8 cellular contexts compared by ENCODE assay signal in the genomic region with DNA sequence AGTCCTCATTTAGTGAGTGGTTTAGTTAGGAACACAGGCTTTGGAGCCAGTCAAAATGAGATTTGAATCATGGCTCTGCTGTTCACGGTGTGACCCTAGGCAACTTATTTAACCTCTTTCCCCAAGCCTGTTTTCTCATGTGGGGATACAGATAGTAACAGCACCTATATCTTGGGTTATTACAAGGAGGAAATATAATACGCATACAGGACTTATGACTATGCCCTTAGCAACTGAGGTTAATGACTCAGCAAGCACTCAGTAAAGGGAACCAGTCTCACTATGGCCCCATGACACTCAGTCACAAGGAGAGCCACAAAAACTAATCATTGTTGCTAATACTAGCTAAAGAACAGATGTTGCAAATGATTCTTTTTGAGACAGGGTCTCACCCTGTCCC. TPM values are rescaled to one million over a fixed set of nuclear protein-coding genes. Genes with fewer than 3 reads are reported as not detected.
DNase-seq lines count a peak whose midpoint lies in the region; ATAC-seq and TF ChIP-seq lines count a peak whose summit lies in the region.

No MANE protein-coding gene starts in this region.

- no peaks in the 10 kb centered on the region for H3K27me3 ChIP-seq in transverse colon

- no peak for TF ChIP-seq CTCF in fibroblast of pulmonary artery (IDR thresholded peaks at IDR 0.05; ENCODE audit: low read length, missing control alignments)
- no peak for TF ChIP-seq CTCF in transverse colon (IDR thresholded peaks at IDR 0.05)

- no peaks in the 10 kb centered on the region for H3K9me3 ChIP-seq in transverse colon

- H3K4me3 ChIP-seq in fibroblast of pulmonary artery (replicated peaks; ENCODE audit: low read depth, low read length), result no peak overlapping the region
- no peak overlapping the region for H3K4me3 ChIP-seq in transverse colon

- H3K27ac ChIP-seq in transverse colon, result no peak overlapping the region

- intact Hi-C loops in posterior cingulate gyrus (cut with DNase I), result no loop called here
- intact Hi-C loops in transverse colon (cut with DNase I; ENCODE audit: low total_unique reads), result no loop called here

- 65 to 80% methylated on average over 2 of the region's 2 CpGs for WGBS in transverse colon (ENCODE audit: low coverage in 1 of 2), 2 donors

- peak; percentile 66 for ATAC-seq in GM18499 (IDR thresholded peaks at IDR 0.05; ENCODE audit: insufficient read depth, unreplicated experiment)

- in situ Hi-C loops in transverse colon (cut with MboI; ENCODE audit: low pct_ligation_motif_present in 1 of 4, low pct_unique_long_range_greater_than_20kb in 1 of 4, low sequenced_read_pairs in 3 of 4), result no loop called here

- DNase-seq in HCEC 1CT, result peak; percentile 95
- DNase-seq in NCI-H226, result peak; percentile 46
- peak; percentile 55 for DNase-seq in fibroblast of pulmonary artery (ENCODE audit: low read depth)
- DNase-seq in posterior cingulate gyrus, result no peak
- DNase-seq in midbrain (lab: John Stamatoyannopoulos, UW), result no peak
- DNase-seq in transverse colon, result no peak
- no peak for DNase-seq in amniotic stem cell (lab: John Stamatoyannopoulos, UW)

- TF ChIP-seq EP300 in transverse colon (IDR thresholded peaks at IDR 0.05; ENCODE audit: low read depth), result no peak

- peaks cover 0 to 8% (median 0%) of the 10 kb centered on the region in 4 donors for H3K36me3 ChIP-seq in transverse colon

- no peaks in the 10 kb centered on the region for H3K4me1 ChIP-seq in transverse colon

- TF ChIP-seq POLR2A in transverse colon (IDR thresholded peaks at IDR 0.05), result no peak

RNA-seq across cellular contexts. Expression of a gene that starts 45.9 kb away (rescaled TPM):
- 10 to 100 TPM; 25.1 to 70.5 (median 65.3) TPM for total RNA-seq in transverse colon

Comparison
In these comparisons a context has a peak if more than half of its experiments do, and no peak if none do; other contexts are left out.
1. DNase-seq: peak in HCEC 1CT (single experiment), NCI-H226 (single experiment) and fibroblast of pulmonary artery (single experiment); none in posterior cingulate gyrus (0 of 10), midbrain (single experiment), transverse colon (single experiment) and amniotic stem cell (single experiment).